ENCODE assay signal across 17 cellular contexts in the genomic region with DNA sequence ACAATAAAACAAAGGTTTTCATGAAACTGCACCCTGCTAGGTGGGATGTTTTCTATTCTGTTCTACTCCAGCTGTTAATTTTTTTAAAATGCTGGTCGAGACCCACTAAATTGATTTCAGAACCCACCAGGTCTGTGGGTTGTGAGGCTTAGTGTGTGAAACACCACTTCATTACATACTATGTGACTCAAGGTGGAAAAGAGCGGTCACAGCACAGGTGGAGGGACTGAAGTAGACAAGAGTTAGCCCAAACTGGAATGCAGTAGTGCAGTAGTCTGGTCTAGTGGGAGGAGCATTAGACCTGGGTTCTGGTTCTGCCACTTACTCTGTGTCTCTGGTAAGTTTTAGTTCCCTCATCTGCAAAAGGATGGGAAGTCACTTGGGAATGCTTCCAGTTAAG.
"Had no signal": no experiment of that assay in that cellular context is flagged by ENCODE, and none has a peak within 500 bp of the region (broad histone marks: within the 10 kb centered on the region; RNA-seq: fewer than 3 reads in every experiment).

No MANE protein-coding gene starts in this region.

- DNase-seq: activated CD4-positive, alpha-beta T cell treated with anti-CD3 and anti-CD28 coated beads, Interleukin-2, amount 10 ng/mL, durations not matched to agents 24 days and 14 days; activated effector memory CD4-positive, alpha-beta T cell treated with anti-CD3 and anti-CD28 coated beads, Interleukin-2, amount 50 U/mL, for 16 hours; activated naive CD4-positive, alpha-beta T cell treated with anti-CD3 and anti-CD28 coated beads, Interleukin-2, amount 50 U/mL, for 16 hours; activated T-cell treated with anti-CD3 and anti-CD28 coated beads, Interleukin-2, amount 50 U/mL, for 48 hours; effector memory CD4-positive, alpha-beta T cell; hippocampal formation; left ventricle myocardium superior; nucleus accumbens; small intestine; stimulated activated CD8-positive, alpha-beta memory T cell treated with anti-CD3 and anti-CD28 coated beads, Interleukin-4, amount 100 ng/mL, for 48 hours; stomach; SW 1271; transverse colon had no signal

- H3K9me3 ChIP-seq: stomach, transverse colon had no signal

- H3K4me1 ChIP-seq: stomach, transverse colon had no signal

- H3K27ac Mint-ChIP-seq: activated CD4-positive, alpha-beta T cell treated with anti-CD3 and anti-CD28 coated beads, Interleukin-2, amount 10 ng/mL, durations not matched to agents 24 days and 14 days; memory B cell had no signal

- H3K27me3 ChIP-seq: stomach, transverse colon had no signal

- H3K27ac ChIP-seq: stomach, transverse colon had no signal

- ATAC-seq: esophagus mucosa, sciatic nerve had no signal

- H3K9me3 Mint-ChIP-seq: activated CD4-positive, alpha-beta T cell treated with anti-CD3 and anti-CD28 coated beads, Interleukin-2, amount 10 ng/mL, durations not matched to agents 24 days and 14 days; central memory CD8-positive, alpha-beta T cell; memory B cell had no signal

- H3K4me3 ChIP-seq: stomach, transverse colon had no signal
